8 cellular contexts compared by ENCODE assay signal in the genomic region with DNA sequence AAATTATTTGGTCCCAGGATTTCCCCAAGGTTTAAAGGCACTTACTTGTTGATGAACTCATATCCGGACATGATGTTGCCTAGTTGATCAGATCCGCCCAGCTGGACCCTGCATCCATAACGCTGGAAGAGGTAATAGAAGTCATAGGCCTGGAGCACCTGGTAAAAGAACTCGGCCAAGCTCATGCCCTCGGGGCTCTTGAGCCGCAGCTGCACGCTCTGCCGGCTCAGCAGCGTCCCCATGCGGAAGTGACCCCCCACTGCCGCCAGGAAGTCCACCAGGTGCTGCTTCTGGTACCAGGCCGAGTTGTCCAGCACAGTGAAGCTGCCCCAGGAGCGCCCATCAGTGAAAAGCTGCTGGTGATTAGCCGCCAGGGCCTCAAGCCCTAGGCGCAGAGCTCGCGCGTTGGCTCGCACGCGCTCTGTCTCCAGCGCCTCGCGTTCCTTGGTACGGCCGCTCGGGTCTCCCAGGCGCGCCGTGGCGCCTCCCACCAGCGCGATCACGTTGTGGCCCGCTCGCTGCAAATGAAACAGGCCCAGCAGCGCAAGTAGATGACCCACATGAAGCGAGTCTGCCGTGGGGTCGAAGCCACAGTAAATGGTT. TPM values are rescaled to one million over a fixed set of nuclear protein-coding genes. Genes with fewer than 3 reads are reported as not detected.
A peak's percentile ranks its signal among the peaks of the same experiment; 100 is the strongest.
DNase-seq lines count a peak whose midpoint lies in the region; ATAC-seq and TF ChIP-seq lines count a peak whose summit lies in the region.

No MANE protein-coding gene starts in this region.

- DNase-seq in EL (peak; percentile 86), SHP77 treated with DMSO at 0.1 percent for 48 hours (lab: John Stamatoyannopoulos, UW) (peak; percentile 73), glomerular endothelial cell (ENCODE audit: extremely low read depth, low read depth, low spot score) (peak; percentile 56), osteoblast (ENCODE audit: insufficient read length, low spot score, missing footprints) (peak; percentile 79)
- DNase-seq in activated naive CD4-positive, alpha-beta T cell treated with Interleukin-2 at 50 U/mL for 16 hours = peak; percentile 77

- H3K27me3 ChIP-seq in KMS-11 (ENCODE audit: insufficient read depth, low read depth) = no peaks in the 10 kb centered on the region
- H3K27me3 ChIP-seq in osteoblast (ENCODE audit: insufficient read depth, low read length) = no peaks in the 10 kb centered on the region
- no peaks in the 10 kb centered on the region for H3K27me3 ChIP-seq in thymus (ENCODE audit: control insufficient read depth, insufficient read depth)

- peak overlapping the region; percentile 94 for H3K27ac ChIP-seq in KMS-11
- peak overlapping the region; percentile 85 for H3K27ac ChIP-seq in osteoblast (ENCODE audit: low read depth, low read length)
- H3K27ac ChIP-seq in thymus (ENCODE audit: low read depth) = peak overlapping the region; percentile 91

- H3K36me3 ChIP-seq in KMS-11 (ENCODE audit: insufficient read depth) = no peaks in the 10 kb centered on the region; the same call in 1 of the 2 replicates
- peaks cover 30% of the 10 kb centered on the region for H3K36me3 ChIP-seq in osteoblast (ENCODE audit: insufficient read depth, low read length)
- H3K36me3 ChIP-seq in thymus (ENCODE audit: control insufficient read depth, insufficient read depth) = peaks cover 16% of the 10 kb centered on the region

- TF ChIP-seq CTCF in KMS-11 (conservative IDR thresholded peaks at IDR 0.05; ENCODE audit: low read depth, low read length) = peak; percentile 85
- peak; percentile 56 for TF ChIP-seq CTCF in osteoblast (IDR thresholded peaks at IDR 0.05; ENCODE audit: extremely low read depth, low read depth, low read length)

- peak overlapping the region; percentile 96 for H3K9ac ChIP-seq in KMS-11

- no peaks in the 10 kb centered on the region for H4K20me1 ChIP-seq in KMS-11 (ENCODE audit: insufficient read depth)
- H4K20me1 ChIP-seq in osteoblast (ENCODE audit: insufficient read depth, low read length) = no peaks in the 10 kb centered on the region

- H3K4me3 ChIP-seq in KMS-11 (IDR thresholded peaks at IDR 0.05; ENCODE audit: insufficient read depth, low read depth, low read length) = peak overlapping the region; percentile 77
- peak overlapping the region; percentile 83 for H3K4me3 ChIP-seq in osteoblast (ENCODE audit: insufficient read depth, low read length)
- H3K4me3 ChIP-seq in thymus (ENCODE audit: low read length) = peak overlapping the region; percentile 98

- peak overlapping the region; percentile 97 for H3K4me2 ChIP-seq in KMS-11
- H3K4me2 ChIP-seq in osteoblast (ENCODE audit: insufficient read depth, low read length) = peak overlapping the region; percentile 100

- H3K4me1 ChIP-seq in KMS-11 (ENCODE audit: low read depth, poor library complexity, severe bottlenecking) = peaks cover 22% of the 10 kb centered on the region
- peaks cover 12% of the 10 kb centered on the region for H3K4me1 ChIP-seq in osteoblast (ENCODE audit: insufficient read depth, low read length)
- H3K4me1 ChIP-seq in thymus (ENCODE audit: control insufficient read depth, insufficient read depth, low read length) = peaks cover 5% of the 10 kb centered on the region

- H2AFZ ChIP-seq in KMS-11 (ENCODE audit: low read depth) (peak overlapping the region; percentile 100), osteoblast (ENCODE audit: low read length) (peak overlapping the region; percentile 97)

- under 1% methylated on average over 40 of the region's 40 CpGs for WGBS in thymus

- H3K79me2 ChIP-seq in KMS-11 (ENCODE audit: insufficient read depth, low read depth) = peaks cover 16% of the 10 kb centered on the region; the same call in 1 of the 2 replicates
- peaks cover 33% of the 10 kb centered on the region for H3K79me2 ChIP-seq in osteoblast (ENCODE audit: insufficient read depth, low read length)

- peak; percentile 71 for ATAC-seq in GM21825 (IDR thresholded peaks at IDR 0.05; ENCODE audit: unreplicated experiment)

- H3K9me3 ChIP-seq in osteoblast (ENCODE audit: low read depth, low read length) = no peaks in the 10 kb centered on the region
- no peaks in the 10 kb centered on the region for H3K9me3 ChIP-seq in thymus (ENCODE audit: control insufficient read depth)

RNA-seq across cellular contexts. Expression of gene YARS2, which starts 0.5 kb away (rescaled TPM):
- total RNA-seq in glomerular endothelial cell = 28.8 and 30.1 TPM in 2 replicates
- total RNA-seq in osteoblast = 23.9 and 27.7 TPM in 2 replicates
- polyA plus RNA-seq in thymus = 21.0 TPM

Comparison
In these comparisons a context has a peak if more than half of its experiments do, and no peak if none do; other contexts are left out.
1. Peak in every context shown above with its lines: DNase-seq, ATAC-seq, H3K4me3 ChIP-seq and H3K27ac ChIP-seq.